In genomic region chr1:37931148-37931492, GRCh38 we compare ENCODE assay signal across 8 cellular contexts. TPM values are rescaled to one million over a fixed set of nuclear protein-coding genes. Genes with fewer than 3 reads are reported as not detected.
DNase-seq lines count a peak whose midpoint lies in the region; ATAC-seq and TF ChIP-seq lines count a peak whose summit lies in the region.

No MANE protein-coding gene starts in this region.

- peak overlapping the region; percentile 88 for H3K27ac Mint-ChIP-seq in activated CD8-positive, alpha-beta T cell treated with anti-CD3 and anti-CD28 coated beads for 36 hours

- ATAC-seq in activated CD8-positive, alpha-beta T cell treated with anti-CD3 and anti-CD28 coated beads for 36 hours, result no peak
- ATAC-seq in heart left ventricle, result peak in 2 of 4 donors; percentile 2 to 4

- peaks cover 21% of the 10 kb centered on the region for H3K79me2 ChIP-seq in ACC112 (ENCODE audit: control insufficient read depth, insufficient read depth, low read length, unreplicated experiment)

- WGBS in heart left ventricle, 4 donors, result 5 to 6% (median 6%) methylated on average over 8 to 15 of the region's 15 CpGs

- H3K27ac ChIP-seq in ACC112 (ENCODE audit: low read depth, low read length), result no peak overlapping the region
- H3K27ac ChIP-seq in heart left ventricle, result peak overlapping the region in 11 of 12 donors; percentile 58 to 87 (median 82)

- H3K27me3 ChIP-seq in ACC112 (ENCODE audit: insufficient read depth, low read length) (no peaks in the 10 kb centered on the region), HAP-1 (ENCODE audit: low read depth) (no peaks in the 10 kb centered on the region), heart left ventricle (no peaks in the 10 kb centered on the region), skeletal muscle satellite cell (ENCODE audit: control insufficient read depth, insufficient read depth, low read length) (no peaks in the 10 kb centered on the region)

- intact Hi-C loops in activated CD8-positive, alpha-beta T cell treated with anti-CD3 and anti-CD28 coated beads for 36 hours (cut with micrococcal nuclease), result no loop called here
- intact Hi-C loops in heart left ventricle (cut with DNase I), result no loop called here

- no peak overlapping the region for H2AFZ ChIP-seq in ACC112 (ENCODE audit: low read length, unreplicated experiment)

- H3K36me3 ChIP-seq in ACC112 (ENCODE audit: insufficient read depth, low read length) (0 out of 2 replicates have a peak, but pooled peaks cover under 1% of the 10 kb centered on the region), HAP-1 (replicated peaks) (peaks cover 4% of the 10 kb centered on the region; the same call in 1 of the 2 replicates), heart left ventricle (peaks cover 0 to 51% (median 17%) of the 10 kb centered on the region in 9 donors), skeletal muscle satellite cell (ENCODE audit: insufficient read depth, low read length) (peaks cover 20% of the 10 kb centered on the region)

- peak in 1 of 2 experiments; percentile 26 for DNase-seq in HAP-1 (ENCODE audit: low spot score in 2 of 2)
- peak; percentile 33 for DNase-seq in activated CD8-positive, alpha-beta T cell treated with anti-CD3 and anti-CD28 coated beads for 36 hours
- peak in 3 of 5 donors; percentile 15 to 35 (median 27) for DNase-seq in heart left ventricle
- DNase-seq in NK-92 treated with Interleukin-12 subunit alpha and Interleukin-12 subunit beta, amount 100 ng/mL, for 24 hours (lab: John Stamatoyannopoulos, UW), result no peak
- DNase-seq in GM03348 (ENCODE audit: low spot score), result no peak
- DNase-seq in DMS114 treated with DMSO at 0.1 percent for 48 hours (lab: John Stamatoyannopoulos, UW; ENCODE audit: unreplicated experiment), result no peak

- H3K27me3 Mint-ChIP-seq in activated CD8-positive, alpha-beta T cell treated with anti-CD3 and anti-CD28 coated beads for 36 hours, result no peaks in the 10 kb centered on the region

- H3K4me1 Mint-ChIP-seq in activated CD8-positive, alpha-beta T cell treated with anti-CD3 and anti-CD28 coated beads for 36 hours (ENCODE audit: low read depth), result peaks cover 42% of the 10 kb centered on the region

- H3K4me3 Mint-ChIP-seq in activated CD8-positive, alpha-beta T cell treated with anti-CD3 and anti-CD28 coated beads for 36 hours, result peak overlapping the region; percentile 89

- peak overlapping the region; percentile 90 for H3K4me2 ChIP-seq in skeletal muscle satellite cell (ENCODE audit: low read length)

- H3K36me3 Mint-ChIP-seq in activated CD8-positive, alpha-beta T cell treated with anti-CD3 and anti-CD28 coated beads for 36 hours (ENCODE audit: low read depth), result peaks cover 19% of the 10 kb centered on the region

- TF ChIP-seq POLR2A in heart left ventricle (IDR thresholded peaks at IDR 0.05), result no peak

- no peak for TF ChIP-seq CTCF in activated CD8-positive, alpha-beta T cell treated with anti-CD3 and anti-CD28 coated beads for 36 hours (IDR thresholded peaks at IDR 0.05)
- TF ChIP-seq CTCF in heart left ventricle (IDR thresholded peaks at IDR 0.05), result no peak

- peak overlapping the region; percentile 79 for H3K9ac ChIP-seq in skeletal muscle satellite cell (ENCODE audit: low read depth, low read length)

- H3K4me1 ChIP-seq in ACC112 (ENCODE audit: control insufficient read depth, insufficient read depth, low read length, unreplicated experiment), result peaks cover 17% of the 10 kb centered on the region
- peaks cover 9% of the 10 kb centered on the region for H3K4me1 ChIP-seq in HAP-1
- peaks cover 4 to 53% (median 26%) of the 10 kb centered on the region in 12 donors for H3K4me1 ChIP-seq in heart left ventricle
- peaks cover 28% of the 10 kb centered on the region for H3K4me1 ChIP-seq in skeletal muscle satellite cell (ENCODE audit: control insufficient read depth, insufficient read depth, low read length)

- no peaks in the 10 kb centered on the region for H3K9me3 ChIP-seq in HAP-1
- no peaks in the 10 kb centered on the region for H3K9me3 ChIP-seq in heart left ventricle
- H3K9me3 ChIP-seq in skeletal muscle satellite cell (replicated peaks; ENCODE audit: low read length), result no peaks in the 10 kb centered on the region

- POLR2A ChIA-PET in activated CD8-positive, alpha-beta T cell treated with anti-CD3 and anti-CD28 coated beads for 36 hours (lab: Charles Lee), result interaction anchor here (0.7 to 1.9 kb wide), 10 partner anchors 9 to 123 kb away, joined by 3 to 13 read pairs (median 4); partner anchors contain the start of genes C1orf122, INPP5B, MTF1 and SF3A3

- H3K9me3 Mint-ChIP-seq in activated CD8-positive, alpha-beta T cell treated with anti-CD3 and anti-CD28 coated beads for 36 hours, result no peaks in the 10 kb centered on the region

- peak overlapping the region; percentile 83 for H3K4me3 ChIP-seq in ACC112 (ENCODE audit: low read depth, low read length)
- H3K4me3 ChIP-seq in HAP-1, result peak overlapping the region; percentile 56
- H3K4me3 ChIP-seq in heart left ventricle, result peak overlapping the region; percentile 68 to 96 (median 84)
- H3K4me3 ChIP-seq in skeletal muscle satellite cell (ENCODE audit: low read length), result peak overlapping the region; percentile 77

- in situ Hi-C loops in HAP-1 (cut with MboI; ENCODE audit: low sequenced_read_pairs), result no loop called here

- CTCF ChIA-PET in activated CD8-positive, alpha-beta T cell treated with anti-CD3 and anti-CD28 coated beads for 36 hours (lab: Charles Lee), result interaction anchor here (0.9 to 1.5 kb wide), 4 partner anchors 9 to 104 kb away, joined by 3 to 8 read pairs (median 4); partner anchors contain the start of gene SF3A3

RNA-seq across cellular contexts. Expression of gene INPP5B, which starts 15.7 kb away (rescaled TPM):
- total RNA-seq in activated CD8-positive, alpha-beta T cell treated with anti-CD3 and anti-CD28 coated beads for 36 hours, result 10 to 100 TPM; 27.7 to 29.1 TPM
- 10 to 100 TPM in 8 of 9 donors, 1 to 10 TPM in 1; 7.7 to 16.2 (median 13.1) TPM for total RNA-seq in heart left ventricle
- polyA plus RNA-seq in heart left ventricle, result 10 to 100 TPM in 1 of 2 donors, 1 to 10 TPM in 1; 6.5 to 11.4 TPM
- 24.5 and 25.3 TPM in 2 replicates for total RNA-seq in skeletal muscle satellite cell (2012; rRNA removed)

RNA-seq across cellular contexts. Expression of gene SF3A3, which starts 58.7 kb away (rescaled TPM):
- total RNA-seq in activated CD8-positive, alpha-beta T cell treated with anti-CD3 and anti-CD28 coated beads for 36 hours, result 10 to 100 TPM; 94.9 to 96.7 TPM
- total RNA-seq in heart left ventricle, result 10 to 100 TPM; 18.8 to 36.1 (median 26.1) TPM
- 10 to 100 TPM in 1 of 2 donors, 1 to 10 TPM in 1; 9.7 to 31.4 TPM for polyA plus RNA-seq in heart left ventricle
- 77.5 and 94.6 TPM in 2 replicates for total RNA-seq in skeletal muscle satellite cell (2012; rRNA removed)

Comparison
In these comparisons a context has a peak if more than half of its experiments do, and no peak if none do; other contexts are left out.
1. DNase-seq: peak in activated CD8-positive, alpha-beta T cell treated with anti-CD3 and anti-CD28 coated beads for 36 hours (single experiment) and heart left ventricle (3 of 5); none in NK-92 treated with Interleukin-12 subunit alpha and Interleukin-12 subunit beta, amount 100 ng/mL, for 24 hours (single experiment), GM03348 (single experiment) and DMS114 treated with DMSO at 0.1 percent for 48 hours (single experiment).
2. Peak in every context shown above with its lines, with median percentiles within 50 percentile points of each other: H3K4me3 ChIP-seq.